In genomic region chr11:65060913-65061408, GRCh38 we compare ENCODE assay signal across 7 cellular contexts. TPM values are rescaled to one million over a fixed set of nuclear protein-coding genes. Genes with fewer than 3 reads are reported as not detected.
DNase-seq lines count a peak whose midpoint lies in the region; ATAC-seq and TF ChIP-seq lines count a peak whose summit lies in the region.
"Had no signal": no experiment of that assay in that cellular context is flagged by ENCODE, and none has a peak within 500 bp of the region (broad histone marks: within the 10 kb centered on the region; RNA-seq: fewer than 3 reads in every experiment).

No MANE protein-coding gene starts in this region.

- H3K9me3 ChIP-seq in T-helper 17 cell (ENCODE audit: control insufficient read depth, low read length, poor library complexity, severe bottlenecking): no peaks in the 10 kb centered on the region

- H3K4me3 ChIP-seq in H7 (ENCODE audit: insufficient read depth, low read depth, low read length) (no peak overlapping the region), kidney epithelial cell (ENCODE audit: low read depth, low read length) (no peak overlapping the region)

- H3K36me3 ChIP-seq in H7 (replicated peaks; ENCODE audit: control insufficient read depth, insufficient read depth, low read length) (no peaks in the 10 kb centered on the region), kidney epithelial cell (ENCODE audit: control insufficient read depth, insufficient read depth, low read length) (no peaks in the 10 kb centered on the region)

- no peaks in the 10 kb centered on the region for H3K27me3 ChIP-seq in H7 (ENCODE audit: control insufficient read depth, insufficient read depth, low read length)
- no peaks in the 10 kb centered on the region for H3K27me3 ChIP-seq in kidney epithelial cell (ENCODE audit: control insufficient read depth, insufficient read depth, low read length)

- no peaks in the 10 kb centered on the region for H3K36me3 Mint-ChIP-seq in T-helper 17 cell (ENCODE audit: low read depth)

- no peak overlapping the region for H3K4me3 Mint-ChIP-seq in T-helper 17 cell

- peak; percentile 18 for ATAC-seq in T-helper 17 cell

- H3K27me3 Mint-ChIP-seq in T-helper 17 cell: peaks cover 6% of the 10 kb centered on the region

- H3K4me1 Mint-ChIP-seq in T-helper 17 cell: peaks cover 16% of the 10 kb centered on the region

- DNase-seq in H7: peak; percentile 87
- no peak for DNase-seq in T-helper 17 cell
- no peak for DNase-seq in kidney epithelial cell (ENCODE audit: low read depth)
- no peak for DNase-seq in anterior cingulate cortex (lab: John Stamatoyannopoulos, UW)
- DNase-seq in NCI-H2227 treated with DMSO at 0.1 percent for 48 hours (lab: John Stamatoyannopoulos, UW): no peak
- no peak for DNase-seq in A172 (ENCODE audit: low spot score)
- DNase-seq: NCI-H2107 had no signal

- peak; percentile 33 for TF ChIP-seq CTCF in kidney epithelial cell (IDR thresholded peaks at IDR 0.05; ENCODE audit: insufficient read depth, low read length, poor library complexity, severe bottlenecking)

- H3K27ac Mint-ChIP-seq in T-helper 17 cell: no peak overlapping the region

RNA-seq across cellular contexts. Expression of gene NAALADL1, which starts 2.6 kb away (rescaled TPM):
- total RNA-seq in H7 (2014; rRNA removed; shearing (Covaris generic)): 1.4 and 2.4 TPM in 2 replicates
- total RNA-seq in T-helper 17 cell (10 to 100 TPM; 12.5 to 16.0 TPM), kidney epithelial cell (13.2 and 21.7 TPM in 2 replicates)
- not detected in 2 replicates for total RNA-seq in A172 (2014; rRNA removed; shearing (Covaris generic))

RNA-seq across cellular contexts. Expression of gene SAC3D1, which starts 20.0 kb away (rescaled TPM):
- 15.4 TPM in 2 replicates for total RNA-seq in H7 (2014; rRNA removed; shearing (Covaris generic))
- total RNA-seq in T-helper 17 cell (1 to 10 TPM; 1.9 to 3.9 TPM), kidney epithelial cell (25.5 and 32.0 TPM in 2 replicates)
- 44.0 and 52.3 TPM in 2 replicates for total RNA-seq in A172 (2014; rRNA removed; shearing (Covaris generic))

RNA-seq across cellular contexts. Expression of gene CDCA5, which starts 22.9 kb away (rescaled TPM):
- 83.8 and 88.7 TPM in 2 replicates for total RNA-seq in H7 (2014; rRNA removed; shearing (Covaris generic))
- total RNA-seq in T-helper 17 cell (under 1 TPM; 0.37 to 0.90 TPM), kidney epithelial cell (4.9 and 6.9 TPM in 2 replicates)
- 40.0 and 49.5 TPM in 2 replicates for total RNA-seq in A172 (2014; rRNA removed; shearing (Covaris generic))

RNA-seq across cellular contexts. Expression of gene ZFPL1, which starts 23.1 kb away (rescaled TPM):
- 53.8 and 55.3 TPM in 2 replicates for total RNA-seq in H7 (2014; rRNA removed; shearing (Covaris generic))
- total RNA-seq in T-helper 17 cell (10 to 100 TPM; 40.7 to 50.2 TPM), kidney epithelial cell (49.8 and 66.1 TPM in 2 replicates)
- total RNA-seq in A172 (2014; rRNA removed; shearing (Covaris generic)): 41.4 and 65.5 TPM in 2 replicates

RNA-seq across cellular contexts. Expression of gene SNX15, which starts 33.7 kb away (rescaled TPM):
- 11.8 and 12.7 TPM in 2 replicates for total RNA-seq in H7 (2014; rRNA removed; shearing (Covaris generic))
- total RNA-seq in T-helper 17 cell (10 to 100 TPM; 19.7 to 20.8 TPM), kidney epithelial cell (21.6 and 28.8 TPM in 2 replicates)
- total RNA-seq in A172 (2014; rRNA removed; shearing (Covaris generic)): 13.4 and 31.2 TPM in 2 replicates
